1 cellular context compared by ENCODE assay signal in genomic region chr21:44160737-44161321, GRCh38. TPM values are rescaled to one million over a fixed set of nuclear protein-coding genes. Genes with fewer than 3 reads are reported as not detected.
"Had no signal": no experiment of that assay in that cellular context is flagged by ENCODE, and none has a peak within 500 bp of the region (broad histone marks: within the 10 kb centered on the region; RNA-seq: fewer than 3 reads in every experiment).

No MANE protein-coding gene starts in this region.

RNA-seq across cellular contexts. Expression of gene GATD3, which starts 27.3 kb away (rescaled TPM):
- total RNA-seq: ascending aorta had no signal
